ENCODE assay signal across 10 cellular contexts in genomic region chr2:27888790-27889189, GRCh38. TPM values are rescaled to one million over a fixed set of nuclear protein-coding genes. Genes with fewer than 3 reads are reported as not detected.
A peak's percentile ranks its signal among the peaks of the same experiment; 100 is the strongest.
DNase-seq lines count a peak whose midpoint lies in the region; ATAC-seq and TF ChIP-seq lines count a peak whose summit lies in the region.
"Had no signal": no experiment of that assay in that cellular context is flagged by ENCODE, and none has a peak within 500 bp of the region (broad histone marks: within the 10 kb centered on the region; RNA-seq: fewer than 3 reads in every experiment).

No MANE protein-coding gene starts in this region.

- H3K4me1 ChIP-seq in thoracic aorta (ENCODE audit: control insufficient read depth in 1 of 2, low read depth in 2 of 2) = peaks cover 14 to 38% of the 10 kb centered on the region in 2 donors

- no peaks in the 10 kb centered on the region for H3K27me3 ChIP-seq in thoracic aorta (replicated peaks; ENCODE audit: insufficient read depth)

- no peaks in the 10 kb centered on the region for H3K27me3 Mint-ChIP-seq in activated T-cell treated with anti-CD3 and anti-CD28 coated beads, Interleukin-2, amount 50 U/mL, for 24 hours
- H3K27me3 Mint-ChIP-seq in activated T-helper 2 cell treated with anti-CD3 and anti-CD28 coated beads, Interferon-gamma antibody, Interleukin-2, Interleukin-4, amounts not matched to agents 10 μg/mL and 5 μg/mL and 100 μg/mL, durations not matched to agents 14 hours and 24 hours and 36 hours (ENCODE audit: low read depth) = no peaks in the 10 kb centered on the region
- peaks cover 16 to 22% (median 20%) of the 10 kb centered on the region in 3 donors for H3K27me3 Mint-ChIP-seq in immature natural killer cell (ENCODE audit: low read depth in 3 of 3)

- H3K4me3 ChIP-seq in thoracic aorta = peak overlapping the region; percentile 80

- H3K9me3 Mint-ChIP-seq in activated T-cell treated with anti-CD3 and anti-CD28 coated beads, Interleukin-2, amount 50 U/mL, for 24 hours = peaks cover 3% of the 10 kb centered on the region
- no peaks in the 10 kb centered on the region for H3K9me3 Mint-ChIP-seq in activated T-helper 2 cell treated with anti-CD3 and anti-CD28 coated beads, Interferon-gamma antibody, Interleukin-2, Interleukin-4, amounts not matched to agents 10 μg/mL and 5 μg/mL and 100 μg/mL, durations not matched to agents 14 hours and 24 hours and 36 hours
- peaks cover 0 to 6% (median 0%) of the 10 kb centered on the region in 6 donors for H3K9me3 Mint-ChIP-seq in immature natural killer cell

- H3K27ac Mint-ChIP-seq in activated T-cell treated with anti-CD3 and anti-CD28 coated beads, Interleukin-2, amount 50 U/mL, for 24 hours = peak overlapping the region; percentile 1
- H3K27ac Mint-ChIP-seq in activated T-helper 2 cell treated with anti-CD3 and anti-CD28 coated beads, Interferon-gamma antibody, Interleukin-2, Interleukin-4, amounts not matched to agents 10 μg/mL and 5 μg/mL and 100 μg/mL, durations not matched to agents 14 hours and 24 hours and 36 hours = no peak overlapping the region
- H3K27ac Mint-ChIP-seq in immature natural killer cell = peak overlapping the region in 5 of 6 donors; percentile 8 to 100 (median 15)

- peaks cover 56% of the 10 kb centered on the region for H3K4me1 Mint-ChIP-seq in activated T-cell treated with anti-CD3 and anti-CD28 coated beads, Interleukin-2, amount 50 U/mL, for 24 hours (ENCODE audit: low read depth)
- H3K4me1 Mint-ChIP-seq in activated T-helper 2 cell treated with anti-CD3 and anti-CD28 coated beads, Interferon-gamma antibody, Interleukin-2, Interleukin-4, amounts not matched to agents 10 μg/mL and 5 μg/mL and 100 μg/mL, durations not matched to agents 14 hours and 24 hours and 36 hours (ENCODE audit: low read depth) = peaks cover 39% of the 10 kb centered on the region
- H3K4me1 Mint-ChIP-seq in immature natural killer cell = peaks cover 26 to 39% of the 10 kb centered on the region in 2 donors

- H3K27ac ChIP-seq in thoracic aorta = peak overlapping the region; percentile 83

- ATAC-seq in thoracic aorta (ENCODE audit: insufficient number of reproducible peaks, low FRiP score, low read depth) = no peak

- no peaks in the 10 kb centered on the region for H3K9me3 ChIP-seq in thoracic aorta

- DNase-seq in activated T-cell treated with anti-CD3 and anti-CD28 coated beads, Interleukin-2, amount 50 U/mL, for 24 hours = no peak
- no peak for DNase-seq in activated T-cell treated with anti-CD3 and anti-CD28 coated beads, Interleukin-2, amount 50 U/mL, for 1 hour
- DNase-seq in activated T-helper 2 cell treated with anti-CD3 and anti-CD28 coated beads, Interferon-gamma antibody, Interleukin-2, Interleukin-4, amounts not matched to agents 10 μg/mL and 5 μg/mL and 100 μg/mL, durations not matched to agents 14 hours and 24 hours and 36 hours (ENCODE audit: low spot score) = no peak
- DNase-seq in immature natural killer cell = no peak
- DNase-seq in thoracic aorta (ENCODE audit: low spot score) = no peak
- no peak for DNase-seq in central memory CD4-positive, alpha-beta T cell
- DNase-seq in iPS-NIHi7 (ENCODE audit: extremely low spot score) = no peak
- no peak for DNase-seq in Ammon's horn (ENCODE audit: low spot score)
- DNase-seq: H7, NCI-H526 treated with DMSO at 0.1 percent for 48 hours had no signal

- H3K36me3 ChIP-seq in thoracic aorta = no peaks in the 10 kb centered on the region

- peak overlapping the region; percentile 97 for H3K4me3 Mint-ChIP-seq in activated T-cell treated with anti-CD3 and anti-CD28 coated beads, Interleukin-2, amount 50 U/mL, for 24 hours
- H3K4me3 Mint-ChIP-seq in activated T-helper 2 cell treated with anti-CD3 and anti-CD28 coated beads, Interferon-gamma antibody, Interleukin-2, Interleukin-4, amounts not matched to agents 10 μg/mL and 5 μg/mL and 100 μg/mL, durations not matched to agents 14 hours and 24 hours and 36 hours (ENCODE audit: low read depth) = peak overlapping the region; percentile 94
- H3K4me3 Mint-ChIP-seq in immature natural killer cell = peak overlapping the region in 2 of 5 donors; percentile 15 to 20

- no peak for TF ChIP-seq CTCF in thoracic aorta (IDR thresholded peaks at IDR 0.05)

- peaks cover 27% of the 10 kb centered on the region for H3K36me3 Mint-ChIP-seq in activated T-cell treated with anti-CD3 and anti-CD28 coated beads, Interleukin-2, amount 50 U/mL, for 24 hours (ENCODE audit: low read depth)
- H3K36me3 Mint-ChIP-seq in activated T-helper 2 cell treated with anti-CD3 and anti-CD28 coated beads, Interferon-gamma antibody, Interleukin-2, Interleukin-4, amounts not matched to agents 10 μg/mL and 5 μg/mL and 100 μg/mL, durations not matched to agents 14 hours and 24 hours and 36 hours (ENCODE audit: low read depth) = peaks cover 5% of the 10 kb centered on the region
- no peaks in the 10 kb centered on the region for H3K36me3 Mint-ChIP-seq in immature natural killer cell

- intact Hi-C loops in activated T-helper 2 cell treated with anti-CD3 and anti-CD28 coated beads, Interferon-gamma antibody, Interleukin-2, Interleukin-4, amounts not matched to agents 10 μg/mL and 5 μg/mL and 100 μg/mL, durations not matched to agents 14 hours and 24 hours and 36 hours (cut with micrococcal nuclease) = no loop called here

RNA-seq across cellular contexts. Expression of gene RBKS, which starts 1.4 kb away (rescaled TPM):
- 1.8 and 3.0 TPM in 2 replicates for total RNA-seq in activated T-helper 2 cell treated with anti-CD3 and anti-CD28 coated beads, Interferon-gamma antibody, Interleukin-2, Interleukin-4, amounts not matched to agents 10 μg/mL and 5 μg/mL and 100 μg/mL, durations not matched to agents 14 hours and 24 hours and 36 hours
- polyA plus RNA-seq in immature natural killer cell = 1 to 10 TPM; 1.3 to 3.4 (median 2.9) TPM
- total RNA-seq in thoracic aorta = 1 to 10 TPM; 3.1 to 5.0 TPM

RNA-seq across cellular contexts. Expression of gene BABAM2, which starts 1.7 kb away (rescaled TPM):
- total RNA-seq in activated T-helper 2 cell treated with anti-CD3 and anti-CD28 coated beads, Interferon-gamma antibody, Interleukin-2, Interleukin-4, amounts not matched to agents 10 μg/mL and 5 μg/mL and 100 μg/mL, durations not matched to agents 14 hours and 24 hours and 36 hours = 49.0 and 54.5 TPM in 2 replicates
- polyA plus RNA-seq in immature natural killer cell = 10 to 100 TPM; 52.4 to 89.2 (median 74.1) TPM
- total RNA-seq in thoracic aorta = 10 to 100 TPM; 24.7 to 32.8 TPM
